Comparison of ENCODE assay signal across 25 cellular contexts in genomic region chr17:39799395-39799794, GRCh38.
DNase-seq lines count a peak whose midpoint lies in the region; ATAC-seq and TF ChIP-seq lines count a peak whose summit lies in the region.
"Had no signal": no experiment of that assay in that cellular context is flagged by ENCODE, and none has a peak within 500 bp of the region (broad histone marks: within the 10 kb centered on the region; RNA-seq: fewer than 3 reads in every experiment).

No MANE protein-coding gene starts in this region.

- ATAC-seq in activated B cell treated with CpG ODN at 0.5 μM for 24 hours (ENCODE audit: low read depth) (no peak), HG02642 (IDR thresholded peaks at IDR 0.05; ENCODE audit: poor library complexity, unreplicated experiment) (no peak)
- ATAC-seq in naive thymus-derived CD4-positive, alpha-beta T cell: no peak
- ATAC-seq: A549; effector memory CD8-positive, alpha-beta T cell; left lobe of liver had no signal

- H3K27me3 ChIP-seq in naive thymus-derived CD4-positive, alpha-beta T cell (ENCODE audit: control insufficient read depth in 2 of 2, insufficient read depth in 2 of 2, low read length in 2 of 2): no peaks in the 10 kb centered on the region
- H3K27me3 ChIP-seq: ascending aorta; BLaER1 treated with 17β-estradiol and CSF1 and Interleukin-3, amounts not matched to agents 10 nM and 100 nM had no signal

- peaks cover 26% of the 10 kb centered on the region for H3K4me1 ChIP-seq in HEK293 (ENCODE audit: control insufficient read depth, insufficient read depth, low read length)
- H3K4me1 ChIP-seq in naive thymus-derived CD4-positive, alpha-beta T cell (ENCODE audit: control insufficient read depth in 2 of 2, insufficient read depth in 2 of 2, low read length in 2 of 2): peaks cover 37 to 52% of the 10 kb centered on the region in 2 donors
- H3K4me1 ChIP-seq: A549, ascending aorta, suprapubic skin had no signal

- no peak for TF ChIP-seq CTCF in HEK293 (tag by site-specific recombination; IDR thresholded peaks at IDR 0.05)
- TF ChIP-seq CTCF in activated B cell treated with CpG ODN at 0.5 μM for 24 hours (IDR thresholded peaks at IDR 0.05): no peak

- H3K27ac Mint-ChIP-seq in activated CD4-positive, alpha-beta T cell treated with anti-CD3 and anti-CD28 coated beads, Interleukin-2, amount 10 ng/mL, durations not matched to agents 7 days and 5 days: peak overlapping the region; percentile 92
- peak overlapping the region; percentile 82 for H3K27ac Mint-ChIP-seq in activated B cell treated with CpG ODN at 0.5 μM for 24 hours
- H3K27ac Mint-ChIP-seq in naive thymus-derived CD4-positive, alpha-beta T cell: peak overlapping the region; percentile 9 to 97 (median 91)
- H3K27ac Mint-ChIP-seq: HFFc6 had no signal

- H3K9me3 ChIP-seq in HEK293 (ENCODE audit: control insufficient read depth, insufficient read depth, low read depth, low read length): no peaks in the 10 kb centered on the region
- no peaks in the 10 kb centered on the region for H3K9me3 ChIP-seq in naive thymus-derived CD4-positive, alpha-beta T cell (ENCODE audit: control insufficient read depth in 2 of 3, low read length in 3 of 3)
- H3K9me3 ChIP-seq: A549; ascending aorta; BLaER1 treated with 17β-estradiol and CSF1 and Interleukin-3, amounts not matched to agents 10 nM and 100 nM; neutrophil; suprapubic skin had no signal

- no peak for DNase-seq in activated CD4-positive, alpha-beta T cell treated with anti-CD3 and anti-CD28 coated beads, Interleukin-2, amount 10 ng/mL, durations not matched to agents 7 days and 5 days
- no peak for DNase-seq in activated CD4-positive, alpha-beta T cell treated with anti-CD3 and anti-CD28 coated beads, Interleukin-2, amount 50 U/mL, for 1 hour
- DNase-seq in activated B cell treated with CpG ODN at 0.5 μM for 24 hours (no peak), nucleus accumbens (lab: John Stamatoyannopoulos, UW) (no peak), cerebellar cortex (ENCODE audit: low spot score) (no peak)
- DNase-seq in naive thymus-derived CD4-positive, alpha-beta T cell: no peak
- DNase-seq: activated effector memory CD4-positive, alpha-beta T cell treated with Interleukin-2 at 50 U/mL for 16 hours; DMS153; effector memory CD8-positive, alpha-beta T cell; HFFc6; midbrain; NCI-H1092; NCI-H2029 treated with DMSO at 0.1 percent for 48 hours; NCI-H510A treated with DMSO at 0.1 percent for 48 hours; SHP77 treated with DMSO at 0.1 percent for 48 hours; stimulated activated CD4-positive, alpha-beta T cell treated with anti-CD3 and anti-CD28 coated beads, Interleukin-4, amount 100 ng/mL, for 24 hours had no signal

- no peaks in the 10 kb centered on the region for H3K36me3 ChIP-seq in HEK293 (ENCODE audit: control insufficient read depth in 2 of 2, insufficient read depth in 1 of 2, low read length in 2 of 2)
- H3K36me3 ChIP-seq in naive thymus-derived CD4-positive, alpha-beta T cell (ENCODE audit: control insufficient read depth in 2 of 3, insufficient read depth in 3 of 3, low read length in 3 of 3): no peaks in the 10 kb centered on the region
- H3K36me3 ChIP-seq: ascending aorta; BLaER1 treated with 17β-estradiol and CSF1 and Interleukin-3, amounts not matched to agents 10 nM and 100 nM; neutrophil; suprapubic skin had no signal

- CTCF ChIA-PET in activated CD4-positive, alpha-beta T cell treated with anti-CD3 and anti-CD28 coated beads, Interleukin-2, amount 10 ng/mL, durations not matched to agents 7 days and 5 days (lab: Charles Lee): interaction anchor here (1.2 kb wide), 1 partner anchor 44 kb away, joined by 3 read pairs; no protein-coding TSS in a partner anchor
- CTCF ChIA-PET in HEK293 (lab: Yijun Ruan, JAX) (no interaction called here), activated B cell treated with CpG ODN at 0.5 μM for 24 hours (lab: Charles Lee) (no interaction called here)
- CTCF ChIA-PET in naive thymus-derived CD4-positive, alpha-beta T cell (lab: Charles Lee): interaction anchor here (1.1 to 1.4 kb wide), 2 partner anchors 13 kb away, joined by 3 read pairs; no protein-coding TSS in a partner anchor

- peaks cover 24% of the 10 kb centered on the region for H3K36me3 Mint-ChIP-seq in activated CD4-positive, alpha-beta T cell treated with anti-CD3 and anti-CD28 coated beads, Interleukin-2, amount 10 ng/mL, durations not matched to agents 7 days and 5 days (ENCODE audit: low read depth)
- H3K36me3 Mint-ChIP-seq in activated B cell treated with CpG ODN at 0.5 μM for 24 hours (ENCODE audit: low read depth): peaks cover 57% of the 10 kb centered on the region
- H3K36me3 Mint-ChIP-seq in naive thymus-derived CD4-positive, alpha-beta T cell: peaks cover 4 to 26% (median 19%) of the 10 kb centered on the region in 5 donors

- H3K4me1 Mint-ChIP-seq in activated CD4-positive, alpha-beta T cell treated with anti-CD3 and anti-CD28 coated beads, Interleukin-2, amount 10 ng/mL, durations not matched to agents 7 days and 5 days: peaks cover 59% of the 10 kb centered on the region
- H3K4me1 Mint-ChIP-seq in activated B cell treated with CpG ODN at 0.5 μM for 24 hours: peaks cover 75% of the 10 kb centered on the region
- H3K4me1 Mint-ChIP-seq in naive thymus-derived CD4-positive, alpha-beta T cell: peaks cover 33 to 79% (median 66%) of the 10 kb centered on the region in 7 donors

- H3K4me3 ChIP-seq in HEK293 (ENCODE audit: low read depth, low read length): no peak overlapping the region
- no peak overlapping the region for H3K4me3 ChIP-seq in naive thymus-derived CD4-positive, alpha-beta T cell (ENCODE audit: low read length)
- H3K4me3 ChIP-seq: A549; ascending aorta; BLaER1 treated with 17β-estradiol and CSF1 and Interleukin-3, amounts not matched to agents 10 nM and 100 nM; smooth muscle cell; suprapubic skin had no signal

- peak overlapping the region; percentile 98 for H3K27ac ChIP-seq in HEK293 (ENCODE audit: extremely low read depth, low read depth, low read length)
- peak overlapping the region; percentile 52 for H3K27ac ChIP-seq in naive thymus-derived CD4-positive, alpha-beta T cell (ENCODE audit: low read depth, low read length)
- H3K27ac ChIP-seq: A549; ascending aorta; BLaER1 treated with 17β-estradiol and CSF1 and Interleukin-3, amounts not matched to agents 10 nM and 100 nM; neutrophil; suprapubic skin had no signal

- H3K4me3 Mint-ChIP-seq in activated CD4-positive, alpha-beta T cell treated with anti-CD3 and anti-CD28 coated beads, Interleukin-2, amount 10 ng/mL, durations not matched to agents 7 days and 5 days: no peak overlapping the region
- no peak overlapping the region for H3K4me3 Mint-ChIP-seq in activated B cell treated with CpG ODN at 0.5 μM for 24 hours
- peak overlapping the region in 8 of 10 donors; percentile 2 to 46 (median 17) for H3K4me3 Mint-ChIP-seq in naive thymus-derived CD4-positive, alpha-beta T cell
- H3K4me3 Mint-ChIP-seq: effector memory CD8-positive, alpha-beta T cell; HFFc6 had no signal

- peaks cover 2% of the 10 kb centered on the region for H3K9me3 Mint-ChIP-seq in activated CD4-positive, alpha-beta T cell treated with anti-CD3 and anti-CD28 coated beads, Interleukin-2, amount 10 ng/mL, durations not matched to agents 7 days and 5 days
- H3K9me3 Mint-ChIP-seq in activated B cell treated with CpG ODN at 0.5 μM for 24 hours: no peaks in the 10 kb centered on the region
- peaks cover 0 to 7% (median 0%) of the 10 kb centered on the region in 11 donors for H3K9me3 Mint-ChIP-seq in naive thymus-derived CD4-positive, alpha-beta T cell
- H3K9me3 Mint-ChIP-seq: effector memory CD8-positive, alpha-beta T cell; HFFc6 had no signal

- intact Hi-C loops in activated B cell treated with CpG ODN at 0.5 μM for 24 hours (cut with micrococcal nuclease): no loop called here
- intact Hi-C loops in naive thymus-derived CD4-positive, alpha-beta T cell (cut with micrococcal nuclease): no loop called here

- POLR2A ChIA-PET in activated CD4-positive, alpha-beta T cell treated with anti-CD3 and anti-CD28 coated beads, Interleukin-2, amount 10 ng/mL, durations not matched to agents 7 days and 5 days (lab: Charles Lee): no interaction called here
- POLR2A ChIA-PET in HEK293 (lab: Yijun Ruan, JAX) (no interaction called here), activated B cell treated with CpG ODN at 0.5 μM for 24 hours (lab: Charles Lee) (interaction anchor here (1.0 to 1.2 kb wide), 2 partner anchors 44 to 64 kb away, joined by 9 read pairs; no protein-coding TSS in a partner anchor)
- POLR2A ChIA-PET in naive thymus-derived CD4-positive, alpha-beta T cell (lab: Charles Lee): interaction anchor here (1.1 to 1.7 kb wide), 5 partner anchors 10 to 20 kb away, joined by 3 to 11 read pairs (median 4); no protein-coding TSS in a partner anchor

- H3K27me3 Mint-ChIP-seq in activated CD4-positive, alpha-beta T cell treated with anti-CD3 and anti-CD28 coated beads, Interleukin-2, amount 10 ng/mL, durations not matched to agents 7 days and 5 days: no peaks in the 10 kb centered on the region
- H3K27me3 Mint-ChIP-seq in activated B cell treated with CpG ODN at 0.5 μM for 24 hours: no peaks in the 10 kb centered on the region
- H3K27me3 Mint-ChIP-seq in naive thymus-derived CD4-positive, alpha-beta T cell: no peaks in the 10 kb centered on the region
- H3K27me3 Mint-ChIP-seq: effector memory CD8-positive, alpha-beta T cell had no signal

TF ChIP-seq in HEK293, 187 proteins besides CTCF, POLR2A, EP300 and RAD21:
- TF ChIP-seq PRDM1 (tag by site-specific recombination; IDR thresholded peaks at IDR 0.05): no peak
- TF ChIP-seq ZNF449 (tag by site-specific recombination; IDR thresholded peaks at IDR 0.05): no peak

Comparison
In these comparisons a context has a peak if more than half of its experiments do, and no peak if none do; other contexts are left out.
1. H3K4me3 Mint-ChIP-seq: peak in naive thymus-derived CD4-positive, alpha-beta T cell (8 of 10); none in activated CD4-positive, alpha-beta T cell treated with anti-CD3 and anti-CD28 coated beads, Interleukin-2, amount 10 ng/mL, durations not matched to agents 7 days and 5 days (single experiment) and activated B cell treated with CpG ODN at 0.5 μM for 24 hours (single experiment).
2. CTCF ChIA-PET loops: an anchor here in activated CD4-positive, alpha-beta T cell treated with anti-CD3 and anti-CD28 coated beads, Interleukin-2, amount 10 ng/mL, durations not matched to agents 7 days and 5 days (1.2 kb wide) and naive thymus-derived CD4-positive, alpha-beta T cell (1.1 to 1.4 kb wide); none called in HEK293 and activated B cell treated with CpG ODN at 0.5 μM for 24 hours.
3. POLR2A ChIA-PET loops: an anchor here in activated B cell treated with CpG ODN at 0.5 μM for 24 hours (1.0 to 1.2 kb wide) and naive thymus-derived CD4-positive, alpha-beta T cell (1.1 to 1.7 kb wide); none called in activated CD4-positive, alpha-beta T cell treated with anti-CD3 and anti-CD28 coated beads, Interleukin-2, amount 10 ng/mL, durations not matched to agents 7 days and 5 days and HEK293.
4. Peak in every context shown above with its lines, with median percentiles within 50 percentile points of each other: H3K27ac Mint-ChIP-seq.